31 cellular contexts compared by ENCODE assay signal in the genomic region with DNA sequence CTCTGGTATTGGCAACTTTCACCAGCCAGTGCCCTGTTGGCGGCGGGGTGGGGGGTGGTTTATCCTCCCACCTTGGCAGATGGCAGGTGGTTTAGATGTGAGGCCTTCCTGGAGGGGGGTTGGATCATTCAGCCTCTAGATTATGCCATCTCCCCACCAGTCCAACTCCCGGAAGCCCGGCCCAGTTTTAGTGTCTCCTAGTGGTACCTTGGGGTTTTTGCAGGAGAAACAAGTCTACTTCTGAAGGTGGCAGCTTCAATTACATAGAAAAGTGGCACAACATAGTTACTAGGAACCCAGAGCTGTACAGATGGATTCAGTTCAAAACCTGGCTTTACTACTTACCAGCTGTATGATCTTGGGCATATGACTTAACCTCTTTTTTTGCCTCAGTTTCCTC. TPM values are rescaled to one million over a fixed set of nuclear protein-coding genes. Genes with fewer than 3 reads are reported as not detected.
"Had no signal": no experiment of that assay in that cellular context is flagged by ENCODE, and none has a peak within 500 bp of the region (broad histone marks: within the 10 kb centered on the region; RNA-seq: fewer than 3 reads in every experiment).

No MANE protein-coding gene starts in this region.

- H3K27ac Mint-ChIP-seq: activated naive CD8-positive, alpha-beta T cell treated with anti-CD3 and anti-CD28 coated beads for 36 hours; brain; nephron; stimulated activated memory B cell treated with anti-CD40 and anti-IgM and Interleukin-4, amounts not matched to agents 10 μg/mL and 1 μg/mL and 100 μg/mL, for 72 hours; stimulated activated naive CD8-positive, alpha-beta T cell treated with anti-CD3 and anti-CD28 coated beads, Interleukin-15, amount 100 ng/mL, for 72 hours; T-helper 2 cell treated with Interferon-gamma antibody and Interleukin-4, amounts not matched to agents 5 μg/mL and 100 μg/mL, for 36 hours had no signal

- DNase-seq: activated CD4-positive, alpha-beta T cell treated with anti-CD3 and anti-CD28 coated beads for 48 hours; activated CD4-positive, alpha-beta T cell treated with anti-CD3 and anti-CD28 coated beads, Interleukin-2, amount 50 U/mL, for 48 hours; activated CD8-positive, alpha-beta memory T cell treated with anti-CD3 and anti-CD28 coated beads for 24 hours; activated effector memory CD4-positive, alpha-beta T cell treated with Interleukin-2 at 50 U/mL for 16 hours; activated naive CD4-positive, alpha-beta T cell treated with Interleukin-2 at 50 U/mL for 16 hours; activated naive CD8-positive, alpha-beta T cell treated with anti-CD3 and anti-CD28 coated beads for 36 hours; dorsolateral prefrontal cortex; effector memory CD4-positive, alpha-beta T cell; erythroblast; gastrocnemius medialis; left cardiac atrium; left ventricle myocardium superior; ovary; retina; stimulated activated CD4-positive, alpha-beta T cell treated with anti-CD3 and anti-CD28 coated beads, Interleukin-12 subunit alpha, Interleukin-12 subunit beta, amount 100 ng/mL, for 4 hours; stimulated activated CD4-positive, alpha-beta T cell treated with anti-CD3 and anti-CD28 coated beads, Interleukin-4, amount 100 ng/mL, for 24 hours; stimulated activated naive CD8-positive, alpha-beta T cell treated with anti-CD3 and anti-CD28 coated beads, Interleukin-15, amount 100 ng/mL, for 72 hours; substantia nigra had no signal

- H3K36me3 ChIP-seq: ascending aorta, gastrocnemius medialis, neutrophil, ovary, prostate gland, upper lobe of left lung had no signal

- H3K4me1 ChIP-seq: ascending aorta, gastrocnemius medialis, prostate gland, upper lobe of left lung had no signal

- H3K9me3 Mint-ChIP-seq: activated naive CD8-positive, alpha-beta T cell treated with anti-CD3 and anti-CD28 coated beads for 36 hours; brain; nephron; stimulated activated memory B cell treated with anti-CD40 and anti-IgM and Interleukin-4, amounts not matched to agents 10 μg/mL and 1 μg/mL and 100 μg/mL, for 72 hours; stimulated activated naive CD8-positive, alpha-beta T cell treated with anti-CD3 and anti-CD28 coated beads, Interleukin-15, amount 100 ng/mL, for 72 hours; T-helper 2 cell treated with Interferon-gamma antibody and Interleukin-4, amounts not matched to agents 5 μg/mL and 100 μg/mL, for 36 hours had no signal

- H3K4me2 ChIP-seq: hepatocyte had no signal

- H3K27me3 Mint-ChIP-seq: brain; stimulated activated memory B cell treated with anti-CD40 and anti-IgM and Interleukin-4, amounts not matched to agents 10 μg/mL and 1 μg/mL and 100 μg/mL, for 72 hours had no signal

- H3K4me1 Mint-ChIP-seq: activated naive CD8-positive, alpha-beta T cell treated with anti-CD3 and anti-CD28 coated beads for 36 hours; stimulated activated memory B cell treated with anti-CD40 and anti-IgM and Interleukin-4, amounts not matched to agents 10 μg/mL and 1 μg/mL and 100 μg/mL, for 72 hours had no signal

- H3K4me3 ChIP-seq: ascending aorta, coronary artery, dorsolateral prefrontal cortex, gastrocnemius medialis, hepatocyte, prostate gland, skin epidermis, upper lobe of left lung had no signal

- ATAC-seq: gastrocnemius medialis; left cardiac atrium; left ventricle myocardium superior; sciatic nerve; stimulated activated memory B cell treated with anti-CD40 and anti-IgM and Interleukin-4, amounts not matched to agents 10 μg/mL and 1 μg/mL and 100 μg/mL, for 72 hours; stimulated activated naive CD8-positive, alpha-beta T cell treated with anti-CD3 and anti-CD28 coated beads, Interleukin-15, amount 100 ng/mL, for 72 hours had no signal

- H3K4me3 Mint-ChIP-seq: activated naive CD8-positive, alpha-beta T cell treated with anti-CD3 and anti-CD28 coated beads for 36 hours; brain; nephron; stimulated activated memory B cell treated with anti-CD40 and anti-IgM and Interleukin-4, amounts not matched to agents 10 μg/mL and 1 μg/mL and 100 μg/mL, for 72 hours; stimulated activated naive CD8-positive, alpha-beta T cell treated with anti-CD3 and anti-CD28 coated beads, Interleukin-15, amount 100 ng/mL, for 72 hours; T-helper 2 cell treated with Interferon-gamma antibody and Interleukin-4, amounts not matched to agents 5 μg/mL and 100 μg/mL, for 36 hours had no signal

- H3K27me3 ChIP-seq: ascending aorta, gastrocnemius medialis, hepatocyte, neutrophil, ovary, upper lobe of left lung had no signal

- H3K27ac ChIP-seq: ascending aorta, coronary artery, dorsolateral prefrontal cortex, gastrocnemius medialis, hepatocyte, neutrophil, prostate gland, skin epidermis, upper lobe of left lung had no signal

- H3K36me3 Mint-ChIP-seq: activated naive CD8-positive, alpha-beta T cell treated with anti-CD3 and anti-CD28 coated beads for 36 hours; brain; stimulated activated memory B cell treated with anti-CD40 and anti-IgM and Interleukin-4, amounts not matched to agents 10 μg/mL and 1 μg/mL and 100 μg/mL, for 72 hours had no signal

- H2AFZ ChIP-seq: hepatocyte had no signal

- H3K9me3 ChIP-seq: ascending aorta, gastrocnemius medialis, neutrophil, ovary, prostate gland, upper lobe of left lung had no signal

RNA-seq across cellular contexts. Expression of gene PRLR, which starts 11.3 kb away (rescaled TPM):
- total RNA-seq: activated naive CD8-positive, alpha-beta T cell treated with anti-CD3 and anti-CD28 coated beads for 36 hours; lung microvascular endothelial cell had no signal
